In the genomic region with DNA sequence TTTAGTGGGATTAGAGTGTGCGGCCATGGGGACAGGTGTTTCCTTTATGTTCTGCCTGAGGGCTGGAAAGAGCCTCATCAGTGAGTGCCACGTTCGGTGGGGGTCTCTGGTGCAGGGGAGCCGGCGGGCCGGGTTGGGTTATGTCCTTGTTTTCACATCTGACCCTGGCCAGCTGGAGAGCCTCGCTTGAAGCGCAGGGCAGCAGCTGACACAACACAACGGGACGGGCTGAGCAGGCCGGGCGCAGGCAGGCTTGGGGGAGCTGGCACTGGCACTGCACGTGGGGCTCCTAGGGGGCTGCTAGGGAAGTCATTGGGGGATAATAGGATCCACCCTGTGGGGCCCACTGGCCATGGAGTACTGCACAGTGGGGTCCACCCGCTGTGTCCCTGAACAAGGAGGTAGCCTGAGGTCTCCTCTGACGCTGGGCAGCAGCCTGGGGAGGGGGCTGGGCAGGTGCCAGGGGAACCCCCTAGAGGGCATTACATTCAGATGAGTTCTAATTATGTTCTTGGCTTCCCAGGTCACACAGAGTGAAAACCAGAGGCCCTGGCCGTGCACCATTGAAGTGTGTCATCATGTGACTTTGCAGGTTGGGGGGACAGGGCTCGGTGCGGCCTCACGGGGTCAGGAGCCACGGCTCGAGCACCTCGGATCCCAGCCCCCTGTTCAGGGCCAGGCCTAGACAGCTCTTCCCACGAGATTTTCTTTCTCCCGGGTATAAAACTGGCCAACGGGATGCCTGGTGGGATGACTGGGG, we compare ENCODE assay signal across 24 cellular contexts.
DNase-seq lines count a peak whose midpoint lies in the region; ATAC-seq, FAIRE-seq and TF ChIP-seq lines count a peak whose summit lies in the region.
"Had no signal": no experiment of that assay in that cellular context is flagged by ENCODE, and none has a peak within 500 bp of the region (broad histone marks: within the 10 kb centered on the region; RNA-seq: fewer than 3 reads in every experiment).

No MANE protein-coding gene starts in this region.

- H4K20me1 ChIP-seq in HepG2 (ENCODE audit: insufficient read depth, low read length), result no peaks in the 10 kb centered on the region

- H2BK12ac ChIP-seq in neuronal stem cell (ENCODE audit: low read length) (peak overlapping the region; percentile 30), trophoblast cell (ENCODE audit: low read length) (no peak overlapping the region)

- H2AK5ac ChIP-seq in neuronal stem cell (ENCODE audit: low read depth, low read length) (peak overlapping the region; percentile 97), trophoblast cell (ENCODE audit: low read length) (no peak overlapping the region)

- TF ChIP-seq CTCF in right lobe of liver (IDR thresholded peaks at IDR 0.05), result no peak
- no peak for TF ChIP-seq CTCF in HepG2 (CRISPR knock-in tag; IDR thresholded peaks at IDR 0.05)
- no peak for TF ChIP-seq CTCF in heart left ventricle (IDR thresholded peaks at IDR 0.05)

- intact Hi-C loops in right lobe of liver (cut with DNase I) (no loop called here), HepG2 (cut with micrococcal nuclease; ENCODE audit: unreplicated experiment) (loop anchor here (10.0 kb wide), 1 partner anchor 225 kb away; no protein-coding TSS in a partner anchor), heart left ventricle (cut with DNase I) (loop anchor here in 5 of 10 donors (10.0 kb wide), 5 partner anchors 155 to 345 kb away; a partner anchor contains a TSS)

- no peak overlapping the region for H3K4me3 ChIP-seq in right lobe of liver
- no peak overlapping the region for H3K4me3 ChIP-seq in HepG2 (replicated peaks in 1 of 3; ENCODE audit: insufficient read depth in 1 of 3, low read depth in 2 of 3, low read length in 3 of 3)
- H3K4me3 ChIP-seq in heart left ventricle, result no peak overlapping the region
- no peak overlapping the region for H3K4me3 ChIP-seq in neuronal stem cell (ENCODE audit: low read length in 2 of 2)
- no peak overlapping the region for H3K4me3 ChIP-seq in trophoblast cell (ENCODE audit: low read depth, low read length)
- H3K4me3 ChIP-seq: esophagus muscularis mucosa, gastroesophageal sphincter had no signal

- H3K23ac ChIP-seq in neuronal stem cell (ENCODE audit: low read depth, low read length, poor library complexity) (no peak overlapping the region), trophoblast cell (ENCODE audit: low read length) (no peak overlapping the region)

- H3K9me3 ChIP-seq in right lobe of liver (no peaks in the 10 kb centered on the region), HepG2 (ENCODE audit: low read length) (no peaks in the 10 kb centered on the region), heart left ventricle (no peaks in the 10 kb centered on the region), neuronal stem cell (replicated peaks in 1 of 2; ENCODE audit: control insufficient read depth in 2 of 2, insufficient read depth in 1 of 2, low read depth in 1 of 2, low read length in 2 of 2) (no peaks in the 10 kb centered on the region), trophoblast cell (ENCODE audit: insufficient read depth, low read depth, low read length) (peaks cover 2% of the 10 kb centered on the region)
- H3K9me3 ChIP-seq: esophagus muscularis mucosa, gastroesophageal sphincter had no signal

- POLR2A ChIA-PET in HepG2 (lab: Yijun Ruan, JAX), result no interaction called here

- H3K4me2 ChIP-seq in HepG2 (ENCODE audit: low read depth, low read length), result no peak overlapping the region
- H3K4me2 ChIP-seq in neuronal stem cell (ENCODE audit: insufficient read depth, low read length, poor library complexity, severe bottlenecking), result no peak overlapping the region
- H3K4me2 ChIP-seq in trophoblast cell (ENCODE audit: low read length), result no peak overlapping the region

- H3K4ac ChIP-seq in neuronal stem cell (ENCODE audit: low read length) (no peak overlapping the region), trophoblast cell (ENCODE audit: low read depth, low read length) (no peak overlapping the region)

- no peaks in the 10 kb centered on the region for H3K27me3 ChIP-seq in right lobe of liver
- peaks cover 31 to 85% of the 10 kb centered on the region in 2 experiments for H3K27me3 ChIP-seq in HepG2 (ENCODE audit: control insufficient read depth in 1 of 2, insufficient read depth in 2 of 2, low read length in 2 of 2)
- H3K27me3 ChIP-seq in heart left ventricle, result no peaks in the 10 kb centered on the region
- peaks cover 0 to 1% (median 0%) of the 10 kb centered on the region in 3 experiments for H3K27me3 ChIP-seq in neuronal stem cell (ENCODE audit: control insufficient read depth in 3 of 3, insufficient read depth in 3 of 3, low read depth in 1 of 3, low read length in 3 of 3)
- H3K27me3 ChIP-seq in trophoblast cell (ENCODE audit: insufficient read depth, low read length), result no peaks in the 10 kb centered on the region
- H3K27me3 ChIP-seq: esophagus muscularis mucosa, gastroesophageal sphincter had no signal

- peak overlapping the region; percentile 83 for H2BK15ac ChIP-seq in neuronal stem cell (ENCODE audit: low read length)

- no peak overlapping the region for H2BK120ac ChIP-seq in neuronal stem cell (ENCODE audit: low read depth, low read length)
- H2BK120ac ChIP-seq in trophoblast cell (ENCODE audit: insufficient read depth, low read length, poor library complexity), result no peak overlapping the region

- H3K4me1 ChIP-seq in right lobe of liver, result no peaks in the 10 kb centered on the region
- H3K4me1 ChIP-seq in HepG2 (ENCODE audit: insufficient read depth, low read length), result peaks cover 11% of the 10 kb centered on the region
- no peaks in the 10 kb centered on the region for H3K4me1 ChIP-seq in heart left ventricle
- peaks cover 0 to 2% of the 10 kb centered on the region in 2 donors for H3K4me1 ChIP-seq in neuronal stem cell (ENCODE audit: control insufficient read depth in 2 of 2, insufficient read depth in 1 of 2, low read depth in 1 of 2, low read length in 2 of 2)
- no peaks in the 10 kb centered on the region for H3K4me1 ChIP-seq in trophoblast cell (ENCODE audit: control insufficient read depth in 1 of 2, insufficient read depth in 2 of 2, low read length in 2 of 2)
- H3K4me1 ChIP-seq: esophagus muscularis mucosa, gastroesophageal sphincter had no signal

- FAIRE-seq in HepG2 (lab: Jason Lieb, UNC), result no peak
- FAIRE-seq: GM18507 had no signal

- in situ Hi-C loops in HepG2 (cut with HindIII; ENCODE audit: extremely low pct_ligation_motif_present, low pct_unique_long_range_greater_than_20kb), result loop anchor here (10.0 kb wide), 1 partner anchor 125 kb away; no protein-coding TSS in a partner anchor

- H3K18ac ChIP-seq in neuronal stem cell (ENCODE audit: low read length), result peak overlapping the region; percentile 38
- no peak overlapping the region for H3K18ac ChIP-seq in trophoblast cell (ENCODE audit: low read length)

- H3K36me3 ChIP-seq in right lobe of liver (no peaks in the 10 kb centered on the region), HepG2 (replicated peaks in 1 of 2; ENCODE audit: control insufficient read depth in 1 of 2, insufficient read depth in 2 of 2, low read length in 2 of 2) (no peaks in the 10 kb centered on the region), heart left ventricle (no peaks in the 10 kb centered on the region), neuronal stem cell (replicated peaks in 1 of 2; ENCODE audit: control insufficient read depth in 2 of 2, insufficient read depth in 2 of 2, low read length in 2 of 2) (no peaks in the 10 kb centered on the region), trophoblast cell (ENCODE audit: control insufficient read depth in 1 of 2, insufficient read depth in 2 of 2, low read length in 2 of 2) (no peaks in the 10 kb centered on the region)
- H3K36me3 ChIP-seq: esophagus muscularis mucosa, gastroesophageal sphincter had no signal

- H4K8ac ChIP-seq in neuronal stem cell (ENCODE audit: low read depth, low read length), result no peak overlapping the region
- no peak overlapping the region for H4K8ac ChIP-seq in trophoblast cell (ENCODE audit: low read depth, low read length)

- DNase-seq in right lobe of liver, result peak; percentile 13 to 37 (median 22)
- DNase-seq in HepG2 (ENCODE audit: low spot score), result no peak
- peak in 3 of 5 donors; percentile 13 to 51 (median 17) for DNase-seq in heart left ventricle
- DNase-seq in neuronal stem cell (ENCODE audit: low spot score), result no peak
- DNase-seq in stimulated activated naive CD4-positive, alpha-beta T cell (lab: John Stamatoyannopoulos, UW), result no peak
- DNase-seq in trophoblast cell, result no peak
- DNase-seq: activated CD4-positive, alpha-beta T cell treated with anti-CD3 and anti-CD28 coated beads, Interleukin-2, amount 10 ng/mL, durations not matched to agents 7 days and 5 days; activated gamma-delta T cell; CD4-positive, alpha-beta T cell; effector memory CD4-positive, alpha-beta T cell; HFFc6; IMR-90; midbrain; NCI-H1436 treated with DMSO at 0.1 percent for 48 hours; NCI-H774; OCI-M1; SIG-M5; substantia nigra had no signal

- peak overlapping the region; percentile 9 for H3K14ac ChIP-seq in neuronal stem cell (ENCODE audit: low read length)
- H3K14ac ChIP-seq in trophoblast cell (ENCODE audit: low read length), result no peak overlapping the region

- no peak overlapping the region for H2AFZ ChIP-seq in HepG2 (ENCODE audit: low read length)
- H2AFZ ChIP-seq in neuronal stem cell (ENCODE audit: low read length), result no peak overlapping the region
- H2AFZ ChIP-seq in trophoblast cell (ENCODE audit: insufficient read depth, low read length, poor library complexity), result no peak overlapping the region

- H4K12ac ChIP-seq in trophoblast cell (ENCODE audit: low read depth, low read length), result no peak overlapping the region

- CTCF ChIA-PET in HepG2 (lab: Yijun Ruan, JAX; ENCODE audit: low intra/inter-chr PET ratio, low total read pairs), result no interaction called here

- no peak for TF ChIP-seq RAD21 in HepG2 (CRISPR knock-in tag; IDR thresholded peaks at IDR 0.05)

- H3K9ac ChIP-seq in HepG2 (ENCODE audit: insufficient read depth, low read depth, low read length) (no peak overlapping the region), neuronal stem cell (ENCODE audit: low read depth, low read length, poor library complexity) (no peak overlapping the region), trophoblast cell (ENCODE audit: low read length) (no peak overlapping the region)

- 81% methylated on average over 9 of the region's 25 CpGs for WGBS in right lobe of liver (ENCODE audit: insufficient coverage, low coverage, low lambda C conversion rate, missing lambda C conversion rate)
- WGBS in HepG2 (ENCODE audit: low lambda C conversion rate), result 32% methylated on average over 8 of the region's 25 CpGs
- 86 to 88% (median 87%) methylated on average over 19 to 25 of the region's 25 CpGs for WGBS in heart left ventricle, 4 donors
- WGBS in neuronal stem cell (ENCODE audit: extremely low coverage in 2 of 2, insufficient read length in 2 of 2, insufficient replicate concordance in 1 of 2), 2 donors, result no CpG with 5 or more reads among the region's 25 CpGs
- no CpG with 5 or more reads among the region's 25 CpGs for WGBS in trophoblast cell (ENCODE audit: extremely low coverage, insufficient coverage, insufficient read length)

- TF ChIP-seq EP300 in HepG2 (IDR thresholded peaks at IDR 0.05; ENCODE audit: low read depth in 2 of 2, low read length in 2 of 2), result no peak
- no peak for TF ChIP-seq EP300 in HepG2 (CRISPR knock-in tag; IDR thresholded peaks at IDR 0.05; ENCODE audit: borderline replicate concordance)

- H3K27ac ChIP-seq in right lobe of liver, result no peak overlapping the region
- H3K27ac ChIP-seq in HepG2 (ENCODE audit: extremely low read length, insufficient read depth, low read length), result no peak overlapping the region
- no peak overlapping the region for H3K27ac ChIP-seq in heart left ventricle
- no peak overlapping the region for H3K27ac ChIP-seq in neuronal stem cell (replicated peaks; ENCODE audit: low read length)
- H3K27ac ChIP-seq in trophoblast cell (ENCODE audit: low read depth, low read length), result no peak overlapping the region
- H3K27ac ChIP-seq: esophagus muscularis mucosa, gastroesophageal sphincter, HL-60 had no signal

- H4K91ac ChIP-seq in neuronal stem cell (ENCODE audit: low read depth, low read length, poor library complexity), result no peak overlapping the region
- no peak overlapping the region for H4K91ac ChIP-seq in trophoblast cell (ENCODE audit: low read depth, low read length)

- H3K79me1 ChIP-seq in neuronal stem cell (ENCODE audit: low read depth, low read length) (no peaks in the 10 kb centered on the region), trophoblast cell (ENCODE audit: low read length) (peaks cover 4% of the 10 kb centered on the region)

- no peaks in the 10 kb centered on the region for H3K79me2 ChIP-seq in HepG2 (ENCODE audit: insufficient read depth, low read length)
- no peaks in the 10 kb centered on the region for H3K79me2 ChIP-seq in trophoblast cell (ENCODE audit: control insufficient read depth, insufficient read depth, low read length, poor library complexity)

- BruUV-seq in HepG2 (replicated peaks; lab: Mats Ljungman, UMichigan), result no TSS peak

- ATAC-seq in right lobe of liver (no peak), HepG2 (no peak), heart left ventricle (no peak), GM19397 (IDR thresholded peaks at IDR 0.05; ENCODE audit: unreplicated experiment) (no peak), HG02610 (IDR thresholded peaks at IDR 0.05; ENCODE audit: unreplicated experiment) (no peak)
- ATAC-seq: gastroesophageal sphincter had no signal

- TF ChIP-seq POLR2A in right lobe of liver (IDR thresholded peaks at IDR 0.05) (no peak), HepG2 (IDR thresholded peaks at IDR 0.05; ENCODE audit: insufficient read depth in 1 of 2, low read depth in 2 of 2, low read length in 2 of 2) (no peak), heart left ventricle (IDR thresholded peaks at IDR 0.05) (no peak)

- H2BK5ac ChIP-seq in neuronal stem cell (ENCODE audit: low read length) (no peak overlapping the region), trophoblast cell (ENCODE audit: low read depth, low read length, poor library complexity) (no peak overlapping the region)

Comparison
In these comparisons a context has a peak if more than half of its experiments do, and no peak if none do; other contexts are left out.
1. DNase-seq: peak in right lobe of liver (3 of 3) and heart left ventricle (3 of 5); none in HepG2 (single experiment), neuronal stem cell (single experiment), stimulated activated naive CD4-positive, alpha-beta T cell (0 of 6) and trophoblast cell (0 of 2).